In the genomic region with DNA sequence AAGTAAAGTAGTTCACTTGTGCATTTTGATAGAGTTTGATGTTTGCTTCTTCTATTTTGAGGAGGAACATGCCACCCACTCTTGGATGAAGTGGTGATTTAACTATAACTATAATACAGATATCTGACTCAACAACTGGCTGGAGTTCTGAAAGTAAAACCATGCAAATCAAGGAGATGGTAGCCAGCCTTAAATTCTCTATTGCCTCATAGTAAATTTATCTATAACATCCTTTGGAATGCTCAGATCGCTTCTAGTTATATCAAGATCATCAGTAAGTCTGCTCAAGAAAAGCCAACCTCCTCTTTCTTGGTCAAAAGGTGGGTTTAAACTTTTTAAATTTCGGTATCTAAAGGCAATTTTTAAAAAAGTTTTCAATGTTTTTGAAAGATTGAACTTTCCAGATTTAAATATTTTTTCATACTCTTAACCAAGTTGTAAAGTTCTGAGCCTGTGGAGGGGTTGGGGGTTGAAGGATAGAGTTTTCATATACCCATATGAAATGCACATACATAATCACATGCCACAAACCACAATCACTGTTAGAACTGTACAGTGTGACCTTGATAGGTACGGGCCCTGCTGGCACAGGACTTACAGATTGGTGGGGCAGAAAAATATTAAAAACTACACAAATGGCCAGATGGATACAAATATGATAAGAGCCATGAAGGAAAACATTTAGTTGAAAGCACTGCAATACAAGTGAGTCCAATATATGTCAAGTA, we compare ENCODE assay signal across 23 cellular contexts.
DNase-seq lines count a peak whose midpoint lies in the region; ATAC-seq and FAIRE-seq lines count a peak whose summit lies in the region.
"Had no signal": no experiment of that assay in that cellular context is flagged by ENCODE, and none has a peak within 500 bp of the region (broad histone marks: within the 10 kb centered on the region; RNA-seq: fewer than 3 reads in every experiment).

No MANE protein-coding gene starts in this region.

- H3K36me3 ChIP-seq in BLaER1 (no peaks in the 10 kb centered on the region), adipocyte (ENCODE audit: control insufficient read depth, insufficient read depth, low read length, severe bottlenecking) (no peaks in the 10 kb centered on the region)
- H3K36me3 ChIP-seq: thoracic aorta had no signal

- H3K4me3 ChIP-seq in BLaER1 (no peak overlapping the region), adipocyte (ENCODE audit: low read length) (no peak overlapping the region)
- H3K4me3 ChIP-seq: K562, thoracic aorta had no signal

- H4K20me1 ChIP-seq in BLaER1: no peaks in the 10 kb centered on the region

- no peaks in the 10 kb centered on the region for H3K27me3 ChIP-seq in BLaER1
- no peaks in the 10 kb centered on the region for H3K27me3 ChIP-seq in adipocyte (replicated peaks; ENCODE audit: control insufficient read depth, insufficient read depth, low read length)

- H3K9me3 ChIP-seq in BLaER1 (no peaks in the 10 kb centered on the region), adipocyte (ENCODE audit: control insufficient read depth, low read length) (no peaks in the 10 kb centered on the region)
- H3K9me3 ChIP-seq: thoracic aorta had no signal

- H3K9ac ChIP-seq in BLaER1 (no peak overlapping the region), adipocyte (ENCODE audit: low read length) (no peak overlapping the region)

- peak; percentile 56 for FAIRE-seq in GM18507 (lab: Jason Lieb, UNC)
- FAIRE-seq: G401.6, HTR-8/SVneo, K562 had no signal

- no peak for ATAC-seq in HG03175 (IDR thresholded peaks at IDR 0.05; ENCODE audit: unreplicated experiment)
- no peak for ATAC-seq in GM19463 (IDR thresholded peaks at IDR 0.05; ENCODE audit: unreplicated experiment)
- ATAC-seq: activated CD4-positive, alpha-beta T cell treated with anti-CD3 and anti-CD28 coated beads for 36 hours; activated CD8-positive, alpha-beta T cell treated with anti-CD3 and anti-CD28 coated beads, Interleukin-2, amount 10 ng/mL, durations not matched to agents 7 days and 5 days; K562; stimulated activated naive CD8-positive, alpha-beta T cell treated with anti-CD3 and anti-CD28 coated beads, Interleukin-15, Interleukin-2, amounts not matched to agents 100 U/mL and 50 U/mL, for 24 hours had no signal

- DNase-seq in GM18507 (ENCODE audit: extremely low spot score, insufficient read length, low read depth) (no peak), adipocyte (ENCODE audit: low read depth) (peak; percentile 36), middle frontal gyrus (ENCODE audit: extremely low spot score, low spot score) (peak; percentile 58), midbrain (lab: John Stamatoyannopoulos, UW) (no peak)
- DNase-seq in NK-92 treated with Interleukin-12 subunit alpha and Interleukin-12 subunit beta, amount 100 ng/mL, for 24 hours (lab: John Stamatoyannopoulos, UW): no peak
- DNase-seq: activated CD4-positive, alpha-beta T cell treated with anti-CD3 and anti-CD28 coated beads for 36 hours; activated CD8-positive, alpha-beta T cell treated with anti-CD3 and anti-CD28 coated beads, Interleukin-2, amount 10 ng/mL, durations not matched to agents 7 days and 5 days; activated effector memory CD4-positive, alpha-beta T cell treated with Interleukin-2 at 50 U/mL for 16 hours; DMS53; glutamatergic neuron; NCI-H1417 treated with DMSO at 0.1 percent for 48 hours; NCI-H2081; NCI-H226; NCI-H748 treated with DMSO at 0.1 percent for 48 hours; OCI-M1; stimulated activated naive CD8-positive, alpha-beta T cell treated with anti-CD3 and anti-CD28 coated beads, Interleukin-15, Interleukin-2, amounts not matched to agents 100 U/mL and 50 U/mL, for 24 hours had no signal

- H3K27ac ChIP-seq in BLaER1: no peak overlapping the region
- H3K27ac ChIP-seq: thoracic aorta had no signal

- peak overlapping the region; percentile 59; the same call in 1 of the 2 replicates for H3K4me2 ChIP-seq in BLaER1

- H3K4me1 ChIP-seq in BLaER1 (peaks cover 28% of the 10 kb centered on the region), adipocyte (ENCODE audit: control insufficient read depth, insufficient read depth, low read length) (peaks cover 12% of the 10 kb centered on the region)

Comparison
In these comparisons a context has a peak if more than half of its experiments do, and no peak if none do; other contexts are left out.
1. DNase-seq: peak in adipocyte (single experiment) and middle frontal gyrus (single experiment); none in GM18507 (single experiment), midbrain (single experiment) and NK-92 treated with Interleukin-12 subunit alpha and Interleukin-12 subunit beta, amount 100 ng/mL, for 24 hours (single experiment).